Comparison of ENCODE assay signal across 1 cellular context in the genomic region with DNA sequence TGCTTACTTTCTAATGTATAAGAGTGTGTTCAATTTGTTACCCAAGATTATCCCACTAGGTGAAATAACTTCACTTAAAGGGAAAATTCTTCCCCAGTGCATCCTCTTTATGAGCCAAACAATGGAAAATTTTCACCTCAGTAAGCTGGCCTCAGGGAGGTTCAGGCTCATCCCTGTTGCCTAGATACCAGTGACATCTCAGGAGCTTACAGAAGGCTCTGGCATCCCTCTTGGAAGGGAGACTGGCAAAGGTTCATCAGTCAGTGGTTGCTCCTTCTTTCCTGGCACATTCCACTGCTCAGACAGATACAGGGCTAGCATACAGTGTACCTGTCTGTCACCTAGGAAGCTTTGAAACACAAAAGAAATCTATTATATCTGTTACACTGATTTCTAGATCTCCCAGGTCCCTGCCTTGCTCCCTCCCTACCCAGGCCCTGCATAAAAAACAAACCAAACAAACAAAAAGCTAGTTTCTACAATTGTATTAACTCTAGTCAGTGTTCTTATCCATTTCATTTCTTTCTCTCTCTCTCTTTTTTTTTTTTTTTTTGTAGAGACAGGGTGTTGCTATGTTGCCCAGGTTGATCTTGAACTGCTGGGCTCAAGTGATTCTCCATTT.
TF ChIP-seq lines count a peak whose summit lies in the region.

No MANE protein-coding gene starts in this region.

TF ChIP-seq in GM23338, 12 proteins besides CTCF, POLR2A, EP300 and RAD21 (continued from another document):
- TF ChIP-seq, protein P1, sequence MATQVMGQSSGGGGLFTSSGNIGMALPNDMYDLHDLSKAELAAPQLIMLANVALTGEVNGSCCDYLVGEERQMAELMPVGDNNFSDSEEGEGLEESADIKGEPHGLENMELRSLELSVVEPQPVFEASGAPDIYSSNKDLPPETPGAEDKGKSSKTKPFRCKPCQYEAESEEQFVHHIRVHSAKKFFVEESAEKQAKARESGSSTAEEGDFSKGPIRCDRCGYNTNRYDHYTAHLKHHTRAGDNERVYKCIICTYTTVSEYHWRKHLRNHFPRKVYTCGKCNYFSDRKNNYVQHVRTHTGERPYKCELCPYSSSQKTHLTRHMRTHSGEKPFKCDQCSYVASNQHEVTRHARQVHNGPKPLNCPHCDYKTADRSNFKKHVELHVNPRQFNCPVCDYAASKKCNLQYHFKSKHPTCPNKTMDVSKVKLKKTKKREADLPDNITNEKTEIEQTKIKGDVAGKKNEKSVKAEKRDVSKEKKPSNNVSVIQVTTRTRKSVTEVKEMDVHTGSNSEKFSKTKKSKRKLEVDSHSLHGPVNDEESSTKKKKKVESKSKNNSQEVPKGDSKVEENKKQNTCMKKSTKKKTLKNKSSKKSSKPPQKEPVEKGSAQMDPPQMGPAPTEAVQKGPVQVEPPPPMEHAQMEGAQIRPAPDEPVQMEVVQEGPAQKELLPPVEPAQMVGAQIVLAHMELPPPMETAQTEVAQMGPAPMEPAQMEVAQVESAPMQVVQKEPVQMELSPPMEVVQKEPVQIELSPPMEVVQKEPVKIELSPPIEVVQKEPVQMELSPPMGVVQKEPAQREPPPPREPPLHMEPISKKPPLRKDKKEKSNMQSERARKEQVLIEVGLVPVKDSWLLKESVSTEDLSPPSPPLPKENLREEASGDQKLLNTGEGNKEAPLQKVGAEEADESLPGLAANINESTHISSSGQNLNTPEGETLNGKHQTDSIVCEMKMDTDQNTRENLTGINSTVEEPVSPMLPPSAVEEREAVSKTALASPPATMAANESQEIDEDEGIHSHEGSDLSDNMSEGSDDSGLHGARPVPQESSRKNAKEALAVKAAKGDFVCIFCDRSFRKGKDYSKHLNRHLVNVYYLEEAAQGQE (IDR thresholded peaks at IDR 0.05; ENCODE audit: unreplicated experiment): no peak
- TF ChIP-seq ZNF114 (CRISPR knock-in tag; IDR thresholded peaks at IDR 0.05) (no peak), POLR2AphosphoS5 (IDR thresholded peaks at IDR 0.05; ENCODE audit: low read depth) (no peak), ZNF331 (CRISPR knock-in tag; IDR thresholded peaks at IDR 0.05; ENCODE audit: low read depth) (no peak), JUNB (IDR thresholded peaks at IDR 0.05; ENCODE audit: unreplicated experiment) (no peak), EZH2phosphoT487 (IDR thresholded peaks at IDR 0.05; ENCODE audit: unreplicated experiment) (no peak)
- TF ChIP-seq, protein P2, sequence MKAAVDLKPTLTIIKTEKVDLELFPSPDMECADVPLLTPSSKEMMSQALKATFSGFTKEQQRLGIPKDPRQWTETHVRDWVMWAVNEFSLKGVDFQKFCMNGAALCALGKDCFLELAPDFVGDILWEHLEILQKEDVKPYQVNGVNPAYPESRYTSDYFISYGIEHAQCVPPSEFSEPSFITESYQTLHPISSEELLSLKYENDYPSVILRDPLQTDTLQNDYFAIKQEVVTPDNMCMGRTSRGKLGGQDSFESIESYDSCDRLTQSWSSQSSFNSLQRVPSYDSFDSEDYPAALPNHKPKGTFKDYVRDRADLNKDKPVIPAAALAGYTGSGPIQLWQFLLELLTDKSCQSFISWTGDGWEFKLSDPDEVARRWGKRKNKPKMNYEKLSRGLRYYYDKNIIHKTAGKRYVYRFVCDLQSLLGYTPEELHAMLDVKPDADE (IDR thresholded peaks at IDR 0.05): no peak
